Comparison of ENCODE assay signal across 8 cellular contexts in genomic region chr2:177758591-177759371, GRCh38.
A peak's percentile ranks its signal among the peaks of the same experiment; 100 is the strongest.
DNase-seq lines count a peak whose midpoint lies in the region; ATAC-seq and TF ChIP-seq lines count a peak whose summit lies in the region.

No MANE protein-coding gene starts in this region.

- H3K9me3 ChIP-seq in GM23248 (ENCODE audit: low read depth) (no peaks in the 10 kb centered on the region), Panc1 (ENCODE audit: control insufficient read depth, insufficient read depth, low read depth, low read length) (no peaks in the 10 kb centered on the region)

- H3K27me3 ChIP-seq in GM23248 (replicated peaks; ENCODE audit: insufficient read depth) (no peaks in the 10 kb centered on the region), Panc1 (ENCODE audit: control insufficient read depth, insufficient read depth, low read length) (no peaks in the 10 kb centered on the region; the same call in 1 of the 2 replicates)

- H3K4me1 ChIP-seq in GM23248 (ENCODE audit: insufficient read depth) = 0 out of 2 replicates have a peak, but pooled peaks cover 4% of the 10 kb centered on the region
- peaks cover 5% of the 10 kb centered on the region; the same call in 1 of the 2 replicates for H3K4me1 ChIP-seq in Panc1 (ENCODE audit: control insufficient read depth, insufficient read depth, low read length)

- TF ChIP-seq CTCF in 22Rv1 (IDR thresholded peaks at IDR 0.05) = 0 out of 2 replicates have a peak, but pooled peaks have one; percentile 9
- TF ChIP-seq CTCF in Panc1 (IDR thresholded peaks at IDR 0.05) = peak; percentile 70

- WGBS in GM23248 (ENCODE audit: low coverage in 1 of 2, low lambda C conversion rate in 2 of 2, missing lambda C conversion rate in 2 of 2), 2 experiments = 14 to 16% methylated on average over 11 of the region's 11 CpGs

- H3K36me3 ChIP-seq in GM23248 (ENCODE audit: low read depth) (no peaks in the 10 kb centered on the region), Panc1 (ENCODE audit: control insufficient read depth, insufficient read depth, low read length) (no peaks in the 10 kb centered on the region)

- H2AFZ ChIP-seq in GM23248 = peak overlapping the region; percentile 39; the same call in 1 of the 2 replicates

- no peaks in the 10 kb centered on the region for H4K20me1 ChIP-seq in GM23248 (ENCODE audit: insufficient read depth)

- no peaks in the 10 kb centered on the region for H3K79me2 ChIP-seq in GM23248 (ENCODE audit: insufficient read depth)

- H3K4me2 ChIP-seq in GM23248 (ENCODE audit: unreplicated experiment) = no peak overlapping the region

- H3K9me2 ChIP-seq in GM23248 (ENCODE audit: insufficient read depth) = no peaks in the 10 kb centered on the region

- ATAC-seq in Panc1 (peak; percentile 74), GM21390 (IDR thresholded peaks at IDR 0.05; ENCODE audit: unreplicated experiment) (no peak), GM18519 (IDR thresholded peaks at IDR 0.05; ENCODE audit: low FRiP score, unreplicated experiment) (no peak)

- H3K9ac ChIP-seq in GM23248 = no peak overlapping the region

- no TSS peak for BruUV-seq in Panc1 (replicated peaks; lab: Mats Ljungman, UMichigan)

- no peaks in the 10 kb centered on the region for H3F3A ChIP-seq in GM23248 (ENCODE audit: insufficient read depth)

- POLR2A ChIA-PET in Panc1 (lab: Charles Lee) = no interaction called here

- DNase-seq in GM23248 (peak; percentile 76), Panc1 (ENCODE audit: low read depth, low spot score) (peak; percentile 8), erythroblast (lab: John Stamatoyannopoulos, UW) (peak; percentile 33 to 51), non-pigmented ciliary epithelial cell (ENCODE audit: low read depth) (peak; percentile 4), T-helper 9 cell (no peak)

- H3K27ac ChIP-seq in 22Rv1 (no peak overlapping the region), GM23248 (no peak overlapping the region), Panc1 (ENCODE audit: low read length) (no peak overlapping the region)

- H3K4me3 ChIP-seq in GM23248 (no peak overlapping the region), Panc1 (ENCODE audit: low read depth in 2 of 2, low read length in 2 of 2) (no peak overlapping the region)

- in situ Hi-C loops in GM23248 (cut with MboI) = no loop called here
- in situ Hi-C loops in Panc1 (cut with HindIII; ENCODE audit: low pct_unique_long_range_greater_than_20kb, low sequenced_read_pairs) = no loop called here

- TF ChIP-seq POLR2A in erythroblast (IDR thresholded peaks at IDR 0.05; ENCODE audit: low read length) = no peak

- intact Hi-C loops in Panc1 (cut with micrococcal nuclease; ENCODE audit: unreplicated experiment) = loop anchor here (10.0 kb wide), 1 partner anchor 614 kb away; no protein-coding TSS in a partner anchor

- CTCF ChIA-PET in Panc1 (lab: Charles Lee) = interaction anchor here (0.5 to 0.9 kb wide), 4 partner anchors 10 to 1098 kb away, joined by 3 read pairs; no protein-coding TSS in a partner anchor
